ENCODE assay signal across 9 cellular contexts in the genomic region with DNA sequence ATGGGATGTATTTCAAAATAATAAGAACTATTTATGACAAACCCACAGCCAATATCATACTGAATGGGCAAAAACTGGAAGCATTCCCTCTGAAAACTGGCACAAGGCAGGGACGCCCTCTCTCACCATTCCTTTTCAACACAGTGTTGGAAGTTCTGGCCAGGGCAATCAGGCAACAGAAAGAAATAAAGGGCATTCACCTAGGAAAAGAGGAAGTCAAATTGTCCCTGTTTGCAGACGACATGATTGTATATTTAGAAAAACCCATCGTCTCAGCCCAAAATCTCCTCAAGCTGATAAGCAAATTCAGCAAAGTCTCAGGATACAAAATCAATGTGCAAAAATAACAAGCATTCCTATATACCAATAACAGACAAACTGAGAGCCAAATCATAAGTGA. TPM values are rescaled to one million over a fixed set of nuclear protein-coding genes. Genes with fewer than 3 reads are reported as not detected.
"Had no signal": no experiment of that assay in that cellular context is flagged by ENCODE, and none has a peak within 500 bp of the region (broad histone marks: within the 10 kb centered on the region; RNA-seq: fewer than 3 reads in every experiment).

No MANE protein-coding gene starts in this region.

RNA-seq across cellular contexts. Expression of a gene that starts 42.3 kb away (rescaled TPM):
- total RNA-seq: stomach, subcutaneous adipose tissue, thyroid gland, tibial nerve, transverse colon, upper lobe of left lung, upper lobe of right lung, ureter, urinary bladder had no signal
